1 cellular context compared by ENCODE assay signal in the genomic region with DNA sequence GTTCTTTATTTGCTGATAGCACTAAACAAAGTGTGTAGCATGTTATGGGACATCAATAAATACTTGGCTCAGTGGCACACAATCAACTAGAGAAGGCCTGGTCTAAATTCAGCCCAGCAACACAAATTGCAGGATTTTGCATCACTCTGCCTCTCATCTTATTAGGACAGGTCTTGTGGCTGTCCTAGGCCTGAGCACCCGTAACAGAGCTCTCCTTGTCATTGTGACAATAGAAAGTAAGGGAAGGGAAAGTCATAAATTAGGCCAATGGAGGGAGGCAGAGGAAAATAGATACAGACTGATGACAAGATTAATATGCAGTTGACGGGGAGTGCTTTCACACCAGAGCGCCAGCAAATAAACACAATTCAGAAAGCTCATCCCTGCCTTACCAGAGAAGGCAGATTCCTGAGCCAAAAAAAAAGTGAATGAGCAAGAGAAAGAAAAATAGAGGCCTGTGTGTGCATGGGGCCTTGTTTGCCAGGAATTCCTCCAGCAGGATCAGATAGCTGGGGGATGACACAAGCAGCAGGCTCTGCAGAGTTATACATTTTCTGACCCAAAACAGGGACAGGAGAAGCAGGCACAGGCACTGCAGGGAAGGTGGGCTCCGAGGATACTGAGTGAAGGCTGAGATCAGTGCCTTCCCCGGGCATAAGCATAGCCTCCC.
A peak's percentile ranks its signal among the peaks of the same experiment; 100 is the strongest.
TF ChIP-seq lines count a peak whose summit lies in the region.

No MANE protein-coding gene starts in this region.

TF ChIP-seq in K562, 482 proteins besides CTCF, POLR2A, EP300 and RAD21 (continued from another document):
- TF ChIP-seq, protein P1, sequence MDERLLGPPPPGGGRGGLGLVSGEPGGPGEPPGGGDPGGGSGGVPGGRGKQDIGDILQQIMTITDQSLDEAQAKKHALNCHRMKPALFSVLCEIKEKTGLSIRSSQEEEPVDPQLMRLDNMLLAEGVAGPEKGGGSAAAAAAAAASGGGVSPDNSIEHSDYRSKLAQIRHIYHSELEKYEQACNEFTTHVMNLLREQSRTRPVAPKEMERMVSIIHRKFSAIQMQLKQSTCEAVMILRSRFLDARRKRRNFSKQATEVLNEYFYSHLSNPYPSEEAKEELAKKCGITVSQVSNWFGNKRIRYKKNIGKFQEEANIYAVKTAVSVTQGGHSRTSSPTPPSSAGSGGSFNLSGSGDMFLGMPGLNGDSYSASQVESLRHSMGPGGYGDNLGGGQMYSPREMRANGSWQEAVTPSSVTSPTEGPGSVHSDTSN (CRISPR knock-in tag; IDR thresholded peaks at IDR 0.05; ENCODE audit: low read depth) = no peak
- TF ChIP-seq, protein P1 (tag; conservative IDR thresholded peaks at IDR 0.05; ENCODE audit: low read depth) = peak; percentile 98
- TF ChIP-seq SOX6 (IDR thresholded peaks at IDR 0.05) (0 out of 2 replicates have a peak, but pooled peaks have one; percentile 20), MEF2D (tag; conservative IDR thresholded peaks at IDR 0.05; ENCODE audit: low read depth) (0 out of 2 replicates have a peak, but pooled peaks have one; percentile 42), ZNF175 (CRISPR knock-in tag; IDR thresholded peaks at IDR 0.05; ENCODE audit: low read depth) (peak; percentile 49; the same call in 1 of the 2 replicates), ZNF444 (CRISPR knock-in tag; IDR thresholded peaks at IDR 0.05) (no peak), THRAP3 (IDR thresholded peaks at IDR 0.05; ENCODE audit: borderline replicate concordance) (no peak), ZKSCAN8 (CRISPR knock-in tag; IDR thresholded peaks at IDR 0.05) (0 out of 2 replicates have a peak, but pooled peaks have one; percentile 19), MEIS2 (IDR thresholded peaks at IDR 0.05; ENCODE audit: partially characterized antibody) (peak; percentile 77), DDX20 (tag; IDR thresholded peaks at IDR 0.05; ENCODE audit: low read depth) (no peak), CBX3 (IDR thresholded peaks at IDR 0.05; ENCODE audit: borderline replicate concordance in 1 of 2, low read length in 2 of 2) (no peak), YY1 (IDR thresholded peaks at IDR 0.05; ENCODE audit: borderline replicate concordance in 1 of 3, control insufficient read depth in 1 of 3, extremely low read depth in 1 of 3, insufficient read depth in 3 of 3, insufficient read length in 1 of 3, insufficient replicate concordance in 2 of 3, low read depth in 1 of 3, low read length in 2 of 3) (no peak), NR2C1 (IDR thresholded peaks at IDR 0.05) (no peak), NR2C1 (tag; IDR thresholded peaks at IDR 0.05) (peak; percentile 26; the same call in 1 of the 2 replicates), CEBPG (CRISPR knock-in tag; IDR thresholded peaks at IDR 0.05) (no peak), CEBPG (tag; conservative IDR thresholded peaks at IDR 0.05 in 1 of 2, IDR thresholded peaks at IDR 0.05 in 1 of 2) (peak; percentile 60 to 87), SREBF1 (IDR thresholded peaks at IDR 0.05; ENCODE audit: borderline replicate concordance, low read depth, low read length) (no peak), ZSCAN29 (IDR thresholded peaks at IDR 0.05) (no peak)
- TF ChIP-seq, protein P2, sequence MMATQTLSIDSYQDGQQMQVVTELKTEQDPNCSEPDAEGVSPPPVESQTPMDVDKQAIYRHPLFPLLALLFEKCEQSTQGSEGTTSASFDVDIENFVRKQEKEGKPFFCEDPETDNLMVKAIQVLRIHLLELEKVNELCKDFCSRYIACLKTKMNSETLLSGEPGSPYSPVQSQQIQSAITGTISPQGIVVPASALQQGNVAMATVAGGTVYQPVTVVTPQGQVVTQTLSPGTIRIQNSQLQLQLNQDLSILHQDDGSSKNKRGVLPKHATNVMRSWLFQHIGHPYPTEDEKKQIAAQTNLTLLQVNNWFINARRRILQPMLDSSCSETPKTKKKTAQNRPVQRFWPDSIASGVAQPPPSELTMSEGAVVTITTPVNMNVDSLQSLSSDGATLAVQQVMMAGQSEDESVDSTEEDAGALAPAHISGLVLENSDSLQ (IDR thresholded peaks at IDR 0.05) = 0 out of 2 replicates have a peak, but pooled peaks have one; percentile 8
- TF ChIP-seq, protein P3, sequence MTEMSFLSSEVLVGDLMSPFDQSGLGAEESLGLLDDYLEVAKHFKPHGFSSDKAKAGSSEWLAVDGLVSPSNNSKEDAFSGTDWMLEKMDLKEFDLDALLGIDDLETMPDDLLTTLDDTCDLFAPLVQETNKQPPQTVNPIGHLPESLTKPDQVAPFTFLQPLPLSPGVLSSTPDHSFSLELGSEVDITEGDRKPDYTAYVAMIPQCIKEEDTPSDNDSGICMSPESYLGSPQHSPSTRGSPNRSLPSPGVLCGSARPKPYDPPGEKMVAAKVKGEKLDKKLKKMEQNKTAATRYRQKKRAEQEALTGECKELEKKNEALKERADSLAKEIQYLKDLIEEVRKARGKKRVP (CRISPR knock-in tag; IDR thresholded peaks at IDR 0.05) = peak; percentile 82
